In genomic region chr11:46254135-46254491, GRCh38 we compare ENCODE assay signal across 1 cellular context.
TF ChIP-seq lines count a peak whose summit lies in the region.

No MANE protein-coding gene starts in this region.

TF ChIP-seq in HepG2, 621 proteins besides CTCF, POLR2A, EP300 and RAD21 (continued from another document and continues in another):
- TF ChIP-seq ZBTB1 (CRISPR knock-in tag; IDR thresholded peaks at IDR 0.05; ENCODE audit: borderline replicate concordance), result no peak
- no peak for TF ChIP-seq ZNF576 (CRISPR knock-in tag; IDR thresholded peaks at IDR 0.05)
- no peak for TF ChIP-seq ZNF383 (CRISPR knock-in tag; IDR thresholded peaks at IDR 0.05; ENCODE audit: borderline replicate concordance)
- no peak for TF ChIP-seq NAIF1 (CRISPR knock-in tag; IDR thresholded peaks at IDR 0.05; ENCODE audit: borderline replicate concordance)
- no peak for TF ChIP-seq ZFP62 (CRISPR knock-in tag; IDR thresholded peaks at IDR 0.05)
- no peak for TF ChIP-seq ZNF326 (CRISPR knock-in tag; IDR thresholded peaks at IDR 0.05; ENCODE audit: borderline replicate concordance)
- TF ChIP-seq ZNF75D (CRISPR knock-in tag; IDR thresholded peaks at IDR 0.05; ENCODE audit: borderline replicate concordance), result no peak
- TF ChIP-seq HDAC2 (CRISPR knock-in tag; IDR thresholded peaks at IDR 0.05), result peak; percentile 50; the same call in 1 of the 2 replicates
- TF ChIP-seq SRSF4 (IDR thresholded peaks at IDR 0.05; ENCODE audit: low read depth, low read length, poor library complexity, severe bottlenecking), result no peak
- no peak for TF ChIP-seq EZH2 (conservative IDR thresholded peaks at IDR 0.05; ENCODE audit: low read depth, low read length)
- TF ChIP-seq ZBTB40 (IDR thresholded peaks at IDR 0.05), result no peak
- peak; percentile 50; the same call in 1 of the 2 replicates for TF ChIP-seq ZBTB40 (CRISPR knock-in tag; IDR thresholded peaks at IDR 0.05)
- no peak for TF ChIP-seq SNAPC2 (CRISPR knock-in tag; IDR thresholded peaks at IDR 0.05)
- TF ChIP-seq SATB2 (CRISPR knock-in tag; IDR thresholded peaks at IDR 0.05), result no peak
- TF ChIP-seq THRA (CRISPR knock-in tag; IDR thresholded peaks at IDR 0.05; ENCODE audit: borderline replicate concordance), result 0 out of 2 replicates have a peak, but pooled peaks have one; percentile 52
- TF ChIP-seq ZNF382 (CRISPR knock-in tag; IDR thresholded peaks at IDR 0.05; ENCODE audit: borderline replicate concordance), result no peak
- no peak for TF ChIP-seq KAT2B (IDR thresholded peaks at IDR 0.05; ENCODE audit: borderline replicate concordance, low read depth, low read length)
- TF ChIP-seq KMT2B (CRISPR knock-in tag; IDR thresholded peaks at IDR 0.05), result no peak
- no peak for TF ChIP-seq HOXA9 (CRISPR knock-in tag; IDR thresholded peaks at IDR 0.05; ENCODE audit: borderline replicate concordance)
- no peak for TF ChIP-seq ZNF143 (CRISPR knock-in tag; IDR thresholded peaks at IDR 0.05)
- no peak for TF ChIP-seq HMG20B (CRISPR knock-in tag; conservative IDR thresholded peaks at IDR 0.05)
- TF ChIP-seq SIN3A (IDR thresholded peaks at IDR 0.05; ENCODE audit: borderline replicate concordance, low read depth, low read length), result no peak
- TF ChIP-seq ZNF614 (CRISPR knock-in tag; IDR thresholded peaks at IDR 0.05; ENCODE audit: borderline replicate concordance), result 0 out of 2 replicates have a peak, but pooled peaks have one; percentile 16
- no peak for TF ChIP-seq BRD4 (CRISPR knock-in tag; IDR thresholded peaks at IDR 0.05)
- no peak for TF ChIP-seq GMEB1 (CRISPR knock-in tag; IDR thresholded peaks at IDR 0.05; ENCODE audit: borderline replicate concordance)
- TF ChIP-seq EHMT2 (IDR thresholded peaks at IDR 0.05; ENCODE audit: borderline replicate concordance, low read depth, low read length), result no peak
- no peak for TF ChIP-seq ZNF841 (CRISPR knock-in tag; IDR thresholded peaks at IDR 0.05; ENCODE audit: borderline replicate concordance)
- TF ChIP-seq ZNF558 (CRISPR knock-in tag; IDR thresholded peaks at IDR 0.05; ENCODE audit: borderline replicate concordance), result no peak
- TF ChIP-seq MBD4 (IDR thresholded peaks at IDR 0.05; ENCODE audit: borderline replicate concordance, low read length), result no peak
- TF ChIP-seq GATA4 (IDR thresholded peaks at IDR 0.05; ENCODE audit: borderline replicate concordance, low read depth), result no peak
- no peak for TF ChIP-seq ZNF530 (CRISPR knock-in tag; IDR thresholded peaks at IDR 0.05; ENCODE audit: low read depth)
- no peak for TF ChIP-seq ZNF879 (CRISPR knock-in tag; IDR thresholded peaks at IDR 0.05)
- no peak for TF ChIP-seq PRMT3 (CRISPR knock-in tag; IDR thresholded peaks at IDR 0.05; ENCODE audit: borderline replicate concordance, low read depth)
- TF ChIP-seq ZNF260 (CRISPR knock-in tag; IDR thresholded peaks at IDR 0.05; ENCODE audit: borderline replicate concordance, low read depth), result no peak
- TF ChIP-seq FOXA3 (CRISPR knock-in tag; IDR thresholded peaks at IDR 0.05), result peak; percentile 81
- no peak for TF ChIP-seq ZBTB4 (CRISPR knock-in tag; IDR thresholded peaks at IDR 0.05; ENCODE audit: borderline replicate concordance)
- TF ChIP-seq IRF2 (CRISPR knock-in tag; IDR thresholded peaks at IDR 0.05), result no peak
- TF ChIP-seq HOMEZ (CRISPR knock-in tag; IDR thresholded peaks at IDR 0.05; ENCODE audit: low read depth), result no peak
- no peak for TF ChIP-seq ZNF431 (CRISPR knock-in tag; IDR thresholded peaks at IDR 0.05; ENCODE audit: borderline replicate concordance, low read depth)
- TF ChIP-seq KDM6A (CRISPR knock-in tag; IDR thresholded peaks at IDR 0.05; ENCODE audit: low read depth), result peak; percentile 55; the same call in 1 of the 2 replicates
- TF ChIP-seq ZNF800 (CRISPR knock-in tag; IDR thresholded peaks at IDR 0.05), result no peak
- no peak for TF ChIP-seq BHLHE40 (IDR thresholded peaks at IDR 0.05; ENCODE audit: low read length)
- TF ChIP-seq MIER2 (CRISPR knock-in tag; IDR thresholded peaks at IDR 0.05), result no peak
- TF ChIP-seq IRF1 (CRISPR knock-in tag; IDR thresholded peaks at IDR 0.05; ENCODE audit: low read depth), result no peak
- no peak for TF ChIP-seq ZFP36L2 (CRISPR knock-in tag; IDR thresholded peaks at IDR 0.05)
- TF ChIP-seq RORA (CRISPR knock-in tag; IDR thresholded peaks at IDR 0.05), result no peak
